ENCODE assay signal across 1 cellular context in genomic region chr16:89822188-89823086, GRCh38.
TF ChIP-seq lines count a peak whose summit lies in the region.

No MANE protein-coding gene starts in this region.

TF ChIP-seq in HepG2, 621 proteins besides CTCF, POLR2A, EP300 and RAD21 (continued from another document and continues in another):
- TF ChIP-seq KIAA2018 (CRISPR knock-in tag; IDR thresholded peaks at IDR 0.05; ENCODE audit: borderline replicate concordance) (peak; percentile 76; the same call in 1 of the 2 replicates), SKIL (CRISPR knock-in tag; IDR thresholded peaks at IDR 0.05; ENCODE audit: borderline replicate concordance) (peak; percentile 99), ZNF569 (CRISPR knock-in tag; IDR thresholded peaks at IDR 0.05; ENCODE audit: borderline replicate concordance) (no peak), DBP (CRISPR knock-in tag; IDR thresholded peaks at IDR 0.05; ENCODE audit: not compliant biosample characterization) (no peak), TMF1 (CRISPR knock-in tag; IDR thresholded peaks at IDR 0.05; ENCODE audit: low read depth) (no peak; the same call in 1 of the 2 replicates), HMGA1 (CRISPR knock-in tag; conservative IDR thresholded peaks at IDR 0.05) (no peak), ZSCAN29 (CRISPR knock-in tag; conservative IDR thresholded peaks at IDR 0.05) (peak; percentile 94), ZBTB46 (CRISPR knock-in tag; IDR thresholded peaks at IDR 0.05; ENCODE audit: borderline replicate concordance) (peak; percentile 90; the same call in 1 of the 2 replicates), RXRA (CRISPR knock-in tag; IDR thresholded peaks at IDR 0.05) (peak; percentile 97), AGO1 (IDR thresholded peaks at IDR 0.05; ENCODE audit: low read depth, low read length, poor library complexity, severe bottlenecking) (no peak), HNRNPL (IDR thresholded peaks at IDR 0.05; ENCODE audit: low read depth, low read length) (0 out of 2 replicates have a peak, but pooled peaks have one; percentile 18), GLMP (CRISPR knock-in tag; IDR thresholded peaks at IDR 0.05; ENCODE audit: borderline replicate concordance) (no peak), ZNF496 (CRISPR knock-in tag; IDR thresholded peaks at IDR 0.05; ENCODE audit: insufficient replicate concordance) (no peak), KDM4B (CRISPR knock-in tag; IDR thresholded peaks at IDR 0.05) (peak; percentile 44; the same call in 1 of the 2 replicates), AFF4 (CRISPR knock-in tag; IDR thresholded peaks at IDR 0.05) (peak; percentile 21; the same call in 1 of the 2 replicates), THAP7 (CRISPR knock-in tag; IDR thresholded peaks at IDR 0.05) (no peak; the same call in 1 of the 2 replicates), TRAFD1 (CRISPR knock-in tag; IDR thresholded peaks at IDR 0.05; ENCODE audit: borderline replicate concordance) (peak; percentile 95; the same call in 1 of the 2 replicates), PCBP1 (IDR thresholded peaks at IDR 0.05; ENCODE audit: borderline replicate concordance, low read depth, low read length) (no peak), HDAC2 (CRISPR knock-in tag; IDR thresholded peaks at IDR 0.05) (peak; percentile 94), ZNF704 (CRISPR knock-in tag; IDR thresholded peaks at IDR 0.05; ENCODE audit: borderline replicate concordance) (peak; percentile 69; the same call in 1 of the 2 replicates), CCAR2 (optimal IDR thresholded peaks at IDR 0.05; ENCODE audit: low read depth, low read length) (peak; percentile 22), POGZ (CRISPR knock-in tag; IDR thresholded peaks at IDR 0.05) (peak; percentile 58; the same call in 1 of the 2 replicates), ARNT (IDR thresholded peaks at IDR 0.05) (no peak), TRIM24 (CRISPR knock-in tag; IDR thresholded peaks at IDR 0.05) (no peak), KAT7 (CRISPR knock-in tag; IDR thresholded peaks at IDR 0.05; ENCODE audit: borderline replicate concordance) (no peak), KLF15 (CRISPR knock-in tag; IDR thresholded peaks at IDR 0.05; ENCODE audit: borderline replicate concordance) (no peak), ZNF17 (CRISPR knock-in tag; IDR thresholded peaks at IDR 0.05) (no peak), U2AF1 (optimal IDR thresholded peaks at IDR 0.05; ENCODE audit: low read depth, low read length) (peak; percentile 95), CBX1 (IDR thresholded peaks at IDR 0.05; ENCODE audit: low read depth) (no peak), ASH2L (IDR thresholded peaks at IDR 0.05; ENCODE audit: insufficient read length, low read depth, low read length) (peak; percentile 97), ZNF3 (CRISPR knock-in tag; IDR thresholded peaks at IDR 0.05) (no peak), BORCS8-MEF2B (CRISPR knock-in tag; IDR thresholded peaks at IDR 0.05) (peak; percentile 91), GATAD1 (CRISPR knock-in tag; IDR thresholded peaks at IDR 0.05) (peak; percentile 70), ATM (IDR thresholded peaks at IDR 0.05; ENCODE audit: borderline replicate concordance) (no peak), NR3C1 (CRISPR knock-in tag; IDR thresholded peaks at IDR 0.05) (no peak), ZNF274 (CRISPR knock-in tag; IDR thresholded peaks at IDR 0.05) (0 out of 2 replicates have a peak, but pooled peaks have one; percentile 46), ZNF264 (CRISPR knock-in tag; IDR thresholded peaks at IDR 0.05) (peak; percentile 87; the same call in 1 of the 2 replicates), IRX3 (CRISPR knock-in tag; IDR thresholded peaks at IDR 0.05; ENCODE audit: borderline replicate concordance, low read depth) (peak; percentile 91)
